ENCODE assay signal across 23 cellular contexts in the genomic region with DNA sequence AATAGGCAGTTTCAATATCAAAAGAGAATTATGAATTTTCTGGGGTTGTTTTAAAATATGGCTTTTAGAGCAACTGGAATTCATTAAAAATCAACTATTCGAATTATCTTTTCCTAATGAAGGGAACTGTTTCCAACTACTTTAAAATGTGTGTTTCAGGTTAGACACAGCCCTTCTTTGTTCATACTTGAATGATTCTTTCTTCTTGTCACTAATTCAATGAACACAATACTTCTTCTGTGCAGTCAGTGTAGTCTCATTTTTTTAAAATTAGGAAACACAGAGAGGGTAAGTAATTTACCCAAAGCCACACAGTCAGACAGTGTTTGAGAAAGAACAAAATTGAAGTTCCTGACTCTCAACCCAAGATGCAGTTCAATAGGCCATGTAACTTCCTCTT.
"Had no signal": no experiment of that assay in that cellular context is flagged by ENCODE, and none has a peak within 500 bp of the region (broad histone marks: within the 10 kb centered on the region; RNA-seq: fewer than 3 reads in every experiment).

No MANE protein-coding gene starts in this region.

- H3K27ac ChIP-seq: KMS-11, SJSA1 had no signal

- ATAC-seq: HepG2 had no signal

- DNase-seq: IMR-90, Kasumi-1, MM.1S, NCI-H1092 treated with DMSO at 0.1 percent for 48 hours, NCI-H1417, NCI-H1436 treated with DMSO at 0.1 percent for 48 hours, NCI-H1694, NCI-H187 treated with DMSO at 0.1 percent for 48 hours, NCI-H2081, NCI-H2107, NCI-H2227 treated with DMSO at 0.1 percent for 48 hours, NCI-H524, NCI-H526 treated with DMSO at 0.1 percent for 48 hours, NCI-H774, Right ventricle myocardium superior, RPMI8226, SIG-M5, SK-N-SH, SW 1271 had no signal

- FAIRE-seq: HepG2, RCC 7860 had no signal

- H3K9me3 ChIP-seq: SJSA1, SK-N-SH had no signal

- H3K9ac ChIP-seq: KMS-11, SK-N-SH had no signal

- H3K27me3 ChIP-seq: SJSA1 had no signal

- H3K4me1 ChIP-seq: SJSA1 had no signal

- H3K36me3 ChIP-seq: SJSA1 had no signal

- H3K4me2 ChIP-seq: KMS-11, SK-N-SH had no signal

- H3K4me3 ChIP-seq: SJSA1 had no signal
